In the genomic region with DNA sequence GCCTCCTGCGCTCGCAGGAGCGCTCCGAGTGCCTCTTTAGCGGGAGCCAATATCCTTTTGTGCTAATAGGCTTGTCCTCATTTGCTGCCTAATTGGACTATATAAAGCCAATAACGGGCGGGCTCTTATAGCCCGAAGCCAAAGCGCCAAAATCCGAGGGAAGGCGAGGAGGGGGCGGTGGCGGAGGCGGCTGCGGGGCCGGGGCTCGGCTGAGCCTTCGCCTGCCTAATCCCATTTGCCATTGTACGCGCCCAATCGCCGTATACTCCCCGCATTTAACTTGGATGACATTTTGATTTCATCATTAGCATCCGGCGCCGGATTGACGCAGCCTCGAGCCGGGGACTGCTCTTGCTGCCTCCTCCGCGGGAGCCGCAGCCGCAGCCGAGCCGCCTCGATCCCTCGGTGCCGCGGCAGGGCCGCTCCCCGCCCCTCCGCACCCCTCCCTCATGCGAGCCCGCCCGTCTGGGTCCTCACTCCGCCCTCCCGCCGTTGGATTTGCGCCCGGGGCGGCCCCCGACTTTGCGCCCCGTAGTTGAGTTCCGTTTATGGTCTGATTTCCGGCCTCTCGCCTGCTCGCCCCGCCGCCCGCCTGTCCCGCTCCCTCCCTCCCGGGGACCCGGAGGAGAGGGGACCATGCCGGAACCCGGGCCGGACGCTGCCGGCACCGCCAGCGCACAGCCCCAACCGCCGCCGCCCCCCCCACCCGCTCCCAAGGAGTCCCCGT, we compare ENCODE assay signal across 1 cellular context.
TF ChIP-seq lines count a peak whose summit lies in the region.

Gene HMX3, plus strand, starts transcription at position 556 of the 727 bp plus-strand sequence. Its CDS starts 81 bp downstream, at position 637.

TF ChIP-seq in K562, 482 proteins besides CTCF, POLR2A, EP300 and RAD21 (continued from another document):
- TF ChIP-seq TGIF2 (CRISPR knock-in tag; IDR thresholded peaks at IDR 0.05) (no peak), ATF6 (CRISPR knock-in tag; IDR thresholded peaks at IDR 0.05) (no peak), TFAM (CRISPR knock-in tag; conservative IDR thresholded peaks at IDR 0.05) (no peak), ZNF707 (CRISPR knock-in tag; conservative IDR thresholded peaks at IDR 0.05) (no peak), BACH1 (tag; IDR thresholded peaks at IDR 0.05) (no peak), SP1 (CRISPR knock-in tag; IDR thresholded peaks at IDR 0.05) (peak; percentile 13; the same call in 1 of the 2 replicates), ZKSCAN8 (CRISPR knock-in tag; IDR thresholded peaks at IDR 0.05) (no peak), KDM5B (IDR thresholded peaks at IDR 0.05; ENCODE audit: insufficient replicate concordance, low read depth, low read length) (peak; percentile 85), TEAD2 (tag; IDR thresholded peaks at IDR 0.05) (no peak), POLR2AphosphoS2 (IDR thresholded peaks at IDR 0.05; ENCODE audit: low read length) (no peak), IRF2 (CRISPR knock-in tag; IDR thresholded peaks at IDR 0.05) (no peak), PHF8 (IDR thresholded peaks at IDR 0.05; ENCODE audit: borderline replicate concordance, low read length) (peak; percentile 49; the same call in 1 of the 2 replicates), MED1 (CRISPR knock-in tag; IDR thresholded peaks at IDR 0.05; ENCODE audit: borderline replicate concordance) (no peak), NFRKB (IDR thresholded peaks at IDR 0.05; ENCODE audit: low read depth) (peak; percentile 19; the same call in 1 of the 2 replicates), ZNF134 (CRISPR knock-in tag; conservative IDR thresholded peaks at IDR 0.05) (no peak), EWSR1 (IDR thresholded peaks at IDR 0.05; ENCODE audit: borderline replicate concordance, low read depth, partially characterized antibody) (no peak), SMAD1 (IDR thresholded peaks at IDR 0.05; ENCODE audit: low read depth, low read length, partially characterized antibody) (peak; percentile 3), MECOM (CRISPR knock-in tag; IDR thresholded peaks at IDR 0.05) (no peak), ZNF589 (CRISPR knock-in tag; IDR thresholded peaks at IDR 0.05; ENCODE audit: low read depth) (peak; percentile 11; the same call in 1 of the 2 replicates), ZNF79 (CRISPR knock-in tag; IDR thresholded peaks at IDR 0.05; ENCODE audit: low read depth) (no peak), CHD1 (IDR thresholded peaks at IDR 0.05; ENCODE audit: low read length) (peak; percentile 44)
- TF ChIP-seq, protein P1, sequence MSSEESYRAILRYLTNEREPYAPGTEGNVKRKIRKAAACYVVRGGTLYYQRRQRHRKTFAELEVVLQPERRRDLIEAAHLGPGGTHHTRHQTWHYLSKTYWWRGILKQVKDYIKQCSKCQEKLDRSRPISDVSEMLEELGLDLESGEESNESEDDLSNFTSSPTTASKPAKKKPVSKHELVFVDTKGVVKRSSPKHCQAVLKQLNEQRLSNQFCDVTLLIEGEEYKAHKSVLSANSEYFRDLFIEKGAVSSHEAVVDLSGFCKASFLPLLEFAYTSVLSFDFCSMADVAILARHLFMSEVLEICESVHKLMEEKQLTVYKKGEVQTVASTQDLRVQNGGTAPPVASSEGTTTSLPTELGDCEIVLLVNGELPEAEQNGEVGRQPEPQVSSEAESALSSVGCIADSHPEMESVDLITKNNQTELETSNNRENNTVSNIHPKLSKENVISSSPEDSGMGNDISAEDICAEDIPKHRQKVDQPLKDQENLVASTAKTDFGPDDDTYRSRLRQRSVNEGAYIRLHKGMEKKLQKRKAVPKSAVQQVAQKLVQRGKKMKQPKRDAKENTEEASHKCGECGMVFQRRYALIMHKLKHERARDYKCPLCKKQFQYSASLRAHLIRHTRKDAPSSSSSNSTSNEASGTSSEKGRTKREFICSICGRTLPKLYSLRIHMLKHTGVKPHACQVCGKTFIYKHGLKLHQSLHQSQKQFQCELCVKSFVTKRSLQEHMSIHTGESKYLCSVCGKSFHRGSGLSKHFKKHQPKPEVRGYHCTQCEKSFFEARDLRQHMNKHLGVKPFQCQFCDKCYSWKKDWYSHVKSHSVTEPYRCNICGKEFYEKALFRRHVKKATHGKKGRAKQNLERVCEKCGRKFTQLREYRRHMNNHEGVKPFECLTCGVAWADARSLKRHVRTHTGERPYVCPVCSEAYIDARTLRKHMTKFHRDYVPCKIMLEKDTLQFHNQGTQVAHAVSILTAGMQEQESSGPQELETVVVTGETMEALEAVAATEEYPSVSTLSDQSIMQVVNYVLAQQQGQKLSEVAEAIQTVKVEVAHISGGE (CRISPR knock-in tag; IDR thresholded peaks at IDR 0.05), result peak in 1 of 3 experiments; percentile 82; a peak in 2 of 6 replicates
